ENCODE assay signal across 13 cellular contexts in genomic region chr6:113651120-113651519, GRCh38.
DNase-seq lines count a peak whose midpoint lies in the region; ATAC-seq and TF ChIP-seq lines count a peak whose summit lies in the region.
"Had no signal": no experiment of that assay in that cellular context is flagged by ENCODE, and none has a peak within 500 bp of the region (broad histone marks: within the 10 kb centered on the region; RNA-seq: fewer than 3 reads in every experiment).

No MANE protein-coding gene starts in this region.

- H3K9me2 ChIP-seq in SK-N-SH, result no peaks in the 10 kb centered on the region

- H3K79me2 ChIP-seq in SK-N-SH (ENCODE audit: insufficient read depth), result no peaks in the 10 kb centered on the region

- no peaks in the 10 kb centered on the region for H3K27me3 Mint-ChIP-seq in memory B cell

- H3K27ac ChIP-seq in SK-N-SH (ENCODE audit: low read depth in 2 of 2, low read length in 1 of 2) (no peak overlapping the region), caudate nucleus (ENCODE audit: low read depth, low read length) (no peak overlapping the region), transverse colon (no peak overlapping the region)

- peak overlapping the region; percentile 97 for H3K27ac Mint-ChIP-seq in memory B cell
- H3K27ac Mint-ChIP-seq: T-helper 1 cell treated with Interleukin-12 subunit alpha and Interleukin-12 subunit beta and Interleukin-4 antibody, amounts not matched to agents 30 μg/mL and 1 μg/mL, for 36 hours had no signal

- peaks cover 0 to 10% of the 10 kb centered on the region in 2 experiments; a peak in 2 of 4 replicates for H3K4me1 ChIP-seq in SK-N-SH (ENCODE audit: control insufficient read depth in 1 of 2, insufficient read depth in 2 of 2, low read depth in 1 of 2, low read length in 1 of 2)
- peaks cover 0 to 40% (median 14%) of the 10 kb centered on the region in 4 donors for H3K4me1 ChIP-seq in transverse colon
- H3K4me1 ChIP-seq: breast epithelium had no signal

- H3K4me3 ChIP-seq in SK-N-SH (ENCODE audit: low read depth in 2 of 2, low read length in 1 of 2), result no peak overlapping the region
- H3K4me3 ChIP-seq in transverse colon, result no peak overlapping the region
- H3K4me3 ChIP-seq: breast epithelium had no signal

- TF ChIP-seq POLR2A in transverse colon (IDR thresholded peaks at IDR 0.05), result no peak

- POLR2A ChIA-PET in SK-N-SH (lab: Yijun Ruan, JAX), result no interaction called here

- TF ChIP-seq EP300 in SK-N-SH (IDR thresholded peaks at IDR 0.05; ENCODE audit: borderline replicate concordance in 1 of 2, low read depth in 1 of 2, low read length in 1 of 2), result no peak
- no peak for TF ChIP-seq EP300 in transverse colon (IDR thresholded peaks at IDR 0.05; ENCODE audit: low read depth)

- H2AFZ ChIP-seq in SK-N-SH (ENCODE audit: low read depth), result no peak overlapping the region

- H3K36me3 ChIP-seq in SK-N-SH (replicated peaks in 1 of 2; ENCODE audit: control insufficient read depth in 1 of 2, insufficient read depth in 2 of 2, low read length in 1 of 2), result no peaks in the 10 kb centered on the region
- no peaks in the 10 kb centered on the region for H3K36me3 ChIP-seq in transverse colon
- H3K36me3 ChIP-seq: breast epithelium had no signal

- H4K20me1 ChIP-seq in SK-N-SH (ENCODE audit: insufficient read depth), result no peaks in the 10 kb centered on the region

- peaks cover 33% of the 10 kb centered on the region for H3F3A ChIP-seq in SK-N-SH (replicated peaks; ENCODE audit: insufficient read depth)

- no peaks in the 10 kb centered on the region for H3K9me3 Mint-ChIP-seq in memory B cell
- H3K9me3 Mint-ChIP-seq: activated naive CD4-positive, alpha-beta T cell treated with anti-CD3 and anti-CD28 coated beads, Interleukin-2, amount 50 U/mL, for 72 hours; T-helper 1 cell treated with Interleukin-12 subunit alpha and Interleukin-12 subunit beta and Interleukin-4 antibody, amounts not matched to agents 30 μg/mL and 1 μg/mL, for 36 hours had no signal

- H3K9ac ChIP-seq in SK-N-SH, result no peak overlapping the region

- TF ChIP-seq RAD21 in SK-N-SH (IDR thresholded peaks at IDR 0.05; ENCODE audit: low read length), result no peak

- H3K9me3 ChIP-seq in SK-N-SH (no peaks in the 10 kb centered on the region), transverse colon (no peaks in the 10 kb centered on the region)
- H3K9me3 ChIP-seq: breast epithelium had no signal

- H3K36me3 Mint-ChIP-seq in memory B cell, result no peaks in the 10 kb centered on the region
- H3K36me3 Mint-ChIP-seq: activated naive CD4-positive, alpha-beta T cell treated with anti-CD3 and anti-CD28 coated beads, Interleukin-2, amount 50 U/mL, for 72 hours had no signal

- TF ChIP-seq CTCF in SK-N-SH (IDR thresholded peaks at IDR 0.05) (no peak), transverse colon (IDR thresholded peaks at IDR 0.05) (no peak)

- peak overlapping the region; percentile 89 for H3K4me3 Mint-ChIP-seq in memory B cell
- H3K4me3 Mint-ChIP-seq: T-helper 1 cell treated with Interleukin-12 subunit alpha and Interleukin-12 subunit beta and Interleukin-4 antibody, amounts not matched to agents 30 μg/mL and 1 μg/mL, for 36 hours had no signal

- peaks cover 55% of the 10 kb centered on the region for H3K4me1 Mint-ChIP-seq in memory B cell

- intact Hi-C loops in transverse colon (cut with DNase I; ENCODE audit: low total_unique reads), result no loop called here

- H3K27me3 ChIP-seq in SK-N-SH (ENCODE audit: insufficient read depth), result no peaks in the 10 kb centered on the region
- no peaks in the 10 kb centered on the region for H3K27me3 ChIP-seq in transverse colon
- H3K27me3 ChIP-seq: breast epithelium had no signal

- WGBS in SK-N-SH (ENCODE audit: low lambda C conversion rate), result 74% methylated on average over 4 of the region's 4 CpGs
- 56% methylated on average over 4 of the region's 4 CpGs; no CpG with 5 or more reads in 1 of the 2 donors for WGBS in transverse colon (ENCODE audit: low coverage in 1 of 2), 2 donors

- no peak for ATAC-seq in SK-N-SH treated with all-trans-retinoic acid at 6 μM for 48 hours
- ATAC-seq in memory B cell (ENCODE audit: low read depth), result no peak
- no peak for ATAC-seq in HG03025 (IDR thresholded peaks at IDR 0.05; ENCODE audit: low FRiP score, unreplicated experiment)
- ATAC-seq: activated naive CD4-positive, alpha-beta T cell treated with anti-CD3 and anti-CD28 coated beads, Interleukin-2, amount 50 U/mL, for 72 hours had no signal

- in situ Hi-C loops in transverse colon (cut with MboI; ENCODE audit: low pct_ligation_motif_present in 1 of 4, low pct_unique_long_range_greater_than_20kb in 1 of 4, low sequenced_read_pairs in 3 of 4), result no loop called here

- DNase-seq in SK-N-SH (peak; percentile 16), caudate nucleus (lab: John Stamatoyannopoulos, UW) (peak in 38 of 61 donors; percentile 3 to 63 (median 30)), memory B cell (ENCODE audit: low spot score in 2 of 2) (no peak), transverse colon (peak; percentile 33), NCI-H2171 treated with DMSO at 0.1 percent for 48 hours (lab: John Stamatoyannopoulos, UW) (no peak)
- no peak for DNase-seq in activated CD4-positive, CD25-positive, alpha-beta regulatory T cell treated with anti-CD3 and anti-CD28 coated beads, Interleukin-2, amount 50 U/mL, for 72 hours
- DNase-seq: NCI-H2029, NCI-H69 had no signal

- H3K4me2 ChIP-seq in SK-N-SH, result no peak overlapping the region

- CTCF ChIA-PET in SK-N-SH (lab: Yijun Ruan, JAX), result interaction anchor here (0.6 to 1.9 kb wide), 2 partner anchors 208 to 291 kb away, joined by 3 to 5 read pairs; no protein-coding TSS in a partner anchor

TF ChIP-seq in SK-N-SH, 30 proteins besides CTCF, POLR2A, EP300 and RAD21:
- no peak for TF ChIP-seq CHD2 (IDR thresholded peaks at IDR 0.05; ENCODE audit: low read length, partially characterized antibody)
- no peak for TF ChIP-seq TCF12 (IDR thresholded peaks at IDR 0.05)
- TF ChIP-seq FOXM1 (IDR thresholded peaks at IDR 0.05; ENCODE audit: low read depth), result no peak
- no peak for TF ChIP-seq NRF1 (IDR thresholded peaks at IDR 0.05; ENCODE audit: low read depth, low read length)
- TF ChIP-seq PBX3 (IDR thresholded peaks at IDR 0.05), result no peak
- no peak for TF ChIP-seq FOSL2 (IDR thresholded peaks at IDR 0.05; ENCODE audit: borderline replicate concordance, low read depth)
- TF ChIP-seq MAX (IDR thresholded peaks at IDR 0.05; ENCODE audit: low read depth), result no peak

TF ChIP-seq in SK-N-SH treated with all-trans-retinoic acid at 6 μM for 48 hours, 23 proteins besides CTCF, POLR2A, EP300 and RAD21:
- TF ChIP-seq ISL1 (CRISPR knock-in tag; IDR thresholded peaks at IDR 0.05) (no peak), PATZ1 (CRISPR knock-in tag; IDR thresholded peaks at IDR 0.05; ENCODE audit: borderline replicate concordance) (no peak), ARNTL (CRISPR knock-in tag; IDR thresholded peaks at IDR 0.05; ENCODE audit: borderline replicate concordance, low read depth) (no peak), TCF4 (CRISPR knock-in tag; IDR thresholded peaks at IDR 0.05; ENCODE audit: borderline replicate concordance) (no peak), OSR1 (CRISPR knock-in tag; IDR thresholded peaks at IDR 0.05) (no peak), CSRNP3 (CRISPR knock-in tag; IDR thresholded peaks at IDR 0.05) (no peak)

Comparison
In these comparisons a context has a peak if more than half of its experiments do, and no peak if none do; other contexts are left out.
1. DNase-seq: peak in SK-N-SH (single experiment), caudate nucleus (38 of 61) and transverse colon (single experiment); none in memory B cell (0 of 2), activated CD4-positive, CD25-positive, alpha-beta regulatory T cell treated with anti-CD3 and anti-CD28 coated beads, Interleukin-2, amount 50 U/mL, for 72 hours (single experiment) and NCI-H2171 treated with DMSO at 0.1 percent for 48 hours (single experiment).